In the genomic region with DNA sequence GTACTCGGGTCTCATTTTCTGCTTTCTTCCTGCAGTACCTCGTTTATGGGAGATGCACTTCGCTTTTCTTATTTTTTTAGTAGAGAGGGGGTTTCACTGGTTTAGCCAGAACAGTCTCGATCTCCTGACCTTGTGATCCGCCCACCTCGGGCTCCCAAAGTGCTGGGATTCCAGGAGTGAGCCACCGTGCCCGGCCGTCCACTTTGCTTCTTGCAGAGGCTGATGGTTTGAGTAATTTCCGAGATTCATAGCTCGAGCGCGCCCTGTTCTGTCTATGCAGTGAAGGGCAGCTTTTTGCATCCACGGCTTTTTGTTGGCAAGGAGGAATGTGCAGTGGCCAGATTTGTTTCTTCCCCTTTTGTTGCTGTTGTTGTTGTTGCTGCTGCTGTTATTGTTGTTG, we compare ENCODE assay signal across 8 cellular contexts.
DNase-seq lines count a peak whose midpoint lies in the region; ATAC-seq, FAIRE-seq and TF ChIP-seq lines count a peak whose summit lies in the region.
"Not testable (repeated sequence)": the region's sequence is repeated elsewhere in the genome, so short reads cannot be mapped to it uniquely, and the experiment has no call there.

No MANE protein-coding gene starts in this region.

- not testable (repeated sequence) for H3K36me3 Mint-ChIP-seq in activated CD4-positive, alpha-beta T cell treated with anti-CD3 and anti-CD28 coated beads, Interleukin-2, amount 10 ng/mL, durations not matched to agents 7 days and 5 days (ENCODE audit: low read depth); activated naive CD4-positive, alpha-beta T cell treated with anti-CD3 and anti-CD28 coated beads for 36 hours (ENCODE audit: low read depth); glutamatergic neuron (ENCODE audit: unreplicated experiment); natural killer cell

- not testable (repeated sequence) for H3K4me3 Mint-ChIP-seq in activated CD4-positive, alpha-beta T cell treated with anti-CD3 and anti-CD28 coated beads, Interleukin-2, amount 10 ng/mL, durations not matched to agents 7 days and 5 days; activated naive CD4-positive, alpha-beta T cell treated with anti-CD3 and anti-CD28 coated beads for 36 hours; glutamatergic neuron (ENCODE audit: unreplicated experiment); natural killer cell

- H3K9me3 Mint-ChIP-seq in activated CD4-positive, alpha-beta T cell treated with anti-CD3 and anti-CD28 coated beads, Interleukin-2, amount 10 ng/mL, durations not matched to agents 7 days and 5 days; activated naive CD4-positive, alpha-beta T cell treated with anti-CD3 and anti-CD28 coated beads for 36 hours; glutamatergic neuron (ENCODE audit: unreplicated experiment); natural killer cell: not testable (repeated sequence)

- not testable (repeated sequence) for TF ChIP-seq POLR2A in spleen (IDR thresholded peaks at IDR 0.05); tibial nerve (IDR thresholded peaks at IDR 0.05)

- POLR2A ChIA-PET in HEK293 (lab: Yijun Ruan, JAX); activated CD4-positive, alpha-beta T cell treated with anti-CD3 and anti-CD28 coated beads, Interleukin-2, amount 10 ng/mL, durations not matched to agents 7 days and 5 days (lab: Charles Lee): not testable (repeated sequence)

- H3K27ac ChIP-seq in HEK293 (ENCODE audit: extremely low read depth, low read depth, low read length); kidney (ENCODE audit: low read depth in 2 of 2, low read length in 2 of 2); spleen; tibial nerve: not testable (repeated sequence)

- H3K27me3 Mint-ChIP-seq in activated CD4-positive, alpha-beta T cell treated with anti-CD3 and anti-CD28 coated beads, Interleukin-2, amount 10 ng/mL, durations not matched to agents 7 days and 5 days; activated naive CD4-positive, alpha-beta T cell treated with anti-CD3 and anti-CD28 coated beads for 36 hours (ENCODE audit: low read depth); glutamatergic neuron (ENCODE audit: unreplicated experiment); natural killer cell (ENCODE audit: low read depth in 2 of 2): not testable (repeated sequence)

- TF ChIP-seq CTCF in HEK293 (tag by site-specific recombination; IDR thresholded peaks at IDR 0.05); glutamatergic neuron (IDR thresholded peaks at IDR 0.05; ENCODE audit: partially characterized antibody, unreplicated experiment); kidney (IDR thresholded peaks at IDR 0.05; ENCODE audit: borderline replicate concordance, extremely low read depth, insufficient read depth); natural killer cell (IDR thresholded peaks at IDR 0.05); spleen (IDR thresholded peaks at IDR 0.05 in 8 of 11, conservative IDR thresholded peaks at IDR 0.05 in 3 of 11); tibial nerve (IDR thresholded peaks at IDR 0.05): not testable (repeated sequence)

- H3K9ac ChIP-seq in kidney (ENCODE audit: low read length in 2 of 2), result not testable (repeated sequence)

- not testable (repeated sequence) for H3K4me3 ChIP-seq in HEK293 (ENCODE audit: low read depth, low read length); kidney (ENCODE audit: low read length in 2 of 2); spleen; tibial nerve

- intact Hi-C loops in activated naive CD4-positive, alpha-beta T cell treated with anti-CD3 and anti-CD28 coated beads for 36 hours (cut with micrococcal nuclease); kidney (cut with DNase I); natural killer cell (cut with micrococcal nuclease); spleen (cut with DNase I; ENCODE audit: low total_unique reads): not testable (repeated sequence)

- not testable (repeated sequence) for H3K9me3 ChIP-seq in HEK293 (ENCODE audit: control insufficient read depth, insufficient read depth, low read depth, low read length); kidney (ENCODE audit: control insufficient read depth in 1 of 2, low read length in 2 of 2); spleen; tibial nerve

- H3K27me3 ChIP-seq in spleen (replicated peaks in 1 of 7), result peaks cover 0 to 10% (median 0%) of the 10 kb centered on the region in 7 donors
- H3K27me3 ChIP-seq in tibial nerve, result not testable (repeated sequence)

- ATAC-seq in natural killer cell, result not testable (repeated sequence)

- not testable (repeated sequence) for H3K4me1 ChIP-seq in HEK293 (ENCODE audit: control insufficient read depth, insufficient read depth, low read length); kidney (ENCODE audit: control insufficient read depth in 1 of 2, insufficient read depth in 1 of 2, low read depth in 1 of 2, low read length in 2 of 2); spleen; tibial nerve

- H3K36me3 ChIP-seq in HEK293 (ENCODE audit: control insufficient read depth in 2 of 2, insufficient read depth in 1 of 2, low read length in 2 of 2); kidney (ENCODE audit: control insufficient read depth in 1 of 2, insufficient read depth in 2 of 2, low read length in 2 of 2); spleen; tibial nerve: not testable (repeated sequence)

- not testable (repeated sequence) for H3K27ac Mint-ChIP-seq in activated CD4-positive, alpha-beta T cell treated with anti-CD3 and anti-CD28 coated beads, Interleukin-2, amount 10 ng/mL, durations not matched to agents 7 days and 5 days; activated naive CD4-positive, alpha-beta T cell treated with anti-CD3 and anti-CD28 coated beads for 36 hours; glutamatergic neuron (ENCODE audit: unreplicated experiment); natural killer cell

- not testable (repeated sequence) for FAIRE-seq in kidney (lab: Jason Lieb, UNC)

- TF ChIP-seq EP300 in tibial nerve (IDR thresholded peaks at IDR 0.05), result not testable (repeated sequence)

- CTCF ChIA-PET in HEK293 (lab: Yijun Ruan, JAX); activated CD4-positive, alpha-beta T cell treated with anti-CD3 and anti-CD28 coated beads, Interleukin-2, amount 10 ng/mL, durations not matched to agents 7 days and 5 days (lab: Charles Lee); activated naive CD4-positive, alpha-beta T cell treated with anti-CD3 and anti-CD28 coated beads for 36 hours (lab: Charles Lee): not testable (repeated sequence)

- DNase-seq in activated CD4-positive, alpha-beta T cell treated with anti-CD3 and anti-CD28 coated beads, Interleukin-2, amount 10 ng/mL, durations not matched to agents 7 days and 5 days, result peak; percentile 48
- DNase-seq in activated naive CD4-positive, alpha-beta T cell treated with anti-CD3 and anti-CD28 coated beads for 36 hours, result peak; percentile 8
- DNase-seq in glutamatergic neuron, result peak; percentile 49
- peak; percentile 89 for DNase-seq in kidney
- peak; percentile 47 for DNase-seq in natural killer cell
- peak; percentile 81 for DNase-seq in spleen
- DNase-seq in tibial nerve (ENCODE audit: low spot score in 2 of 2), result peak; percentile 8 to 51

- not testable (repeated sequence) for H3K4me1 Mint-ChIP-seq in activated CD4-positive, alpha-beta T cell treated with anti-CD3 and anti-CD28 coated beads, Interleukin-2, amount 10 ng/mL, durations not matched to agents 7 days and 5 days; activated naive CD4-positive, alpha-beta T cell treated with anti-CD3 and anti-CD28 coated beads for 36 hours (ENCODE audit: low read depth); glutamatergic neuron (ENCODE audit: low read depth, unreplicated experiment); natural killer cell

- WGBS in spleen, 5 donors, result 76 to 86% (median 80%) methylated on average over 7 to 14 of the region's 14 CpGs
- 70 to 75% methylated on average over 14 of the region's 14 CpGs for WGBS in tibial nerve, 2 donors

TF ChIP-seq in HEK293, 187 proteins besides CTCF, POLR2A, EP300 and RAD21:
- TF ChIP-seq KLF9 (tag by site-specific recombination; IDR thresholded peaks at IDR 0.05; ENCODE audit: low read depth) (peak; percentile 34; the same call in 1 of the 2 replicates), IKZF3 (tag by site-specific recombination; IDR thresholded peaks at IDR 0.05) (peak; percentile 85; the same call in 1 of the 2 replicates), ZBTB8A (tag by site-specific recombination; IDR thresholded peaks at IDR 0.05) (peak; percentile 26; the same call in 1 of the 2 replicates)

Comparison
In these comparisons a context has a peak if more than half of its experiments do, and no peak if none do; other contexts are left out.
1. DNase-seq: peak in every context shown above with its lines; median percentile 89 in kidney; 81 in spleen; 49 in glutamatergic neuron; 48 in activated CD4-positive, alpha-beta T cell treated with anti-CD3 and anti-CD28 coated beads, Interleukin-2, amount 10 ng/mL, durations not matched to agents 7 days and 5 days; 47 in natural killer cell; 30 in tibial nerve; 8 in activated naive CD4-positive, alpha-beta T cell treated with anti-CD3 and anti-CD28 coated beads for 36 hours.